In genomic region chrX:26558719-26559386, GRCh38 we compare ENCODE assay signal across 18 cellular contexts.
DNase-seq lines count a peak whose midpoint lies in the region; ATAC-seq, FAIRE-seq and TF ChIP-seq lines count a peak whose summit lies in the region.
"Had no signal": no experiment of that assay in that cellular context is flagged by ENCODE, and none has a peak within 500 bp of the region (broad histone marks: within the 10 kb centered on the region; RNA-seq: fewer than 3 reads in every experiment).

No MANE protein-coding gene starts in this region.

- TF ChIP-seq CTCF in kidney (IDR thresholded peaks at IDR 0.05; ENCODE audit: borderline replicate concordance, extremely low read depth, insufficient read depth) = no peak
- TF ChIP-seq CTCF in GM23338 (conservative IDR thresholded peaks at IDR 0.05; ENCODE audit: low read depth in 2 of 2) = no peak

- no peaks in the 10 kb centered on the region for H3K9me3 ChIP-seq in kidney (ENCODE audit: control insufficient read depth in 1 of 2, low read length in 2 of 2)
- H3K9me3 ChIP-seq: HAP-1 had no signal

- H3K27me3 Mint-ChIP-seq in GM23338 (ENCODE audit: insufficient read depth, low read depth, poor library complexity) = peaks cover 1% of the 10 kb centered on the region
- H3K27me3 Mint-ChIP-seq: B cell; CD4-positive, alpha-beta T cell had no signal

- no peak overlapping the region for H3K27ac ChIP-seq in kidney (ENCODE audit: low read depth in 2 of 2, low read length in 2 of 2)
- no peak overlapping the region for H3K27ac ChIP-seq in GM23338 (ENCODE audit: low read depth)
- H3K27ac ChIP-seq: GM23248 had no signal

- no peaks in the 10 kb centered on the region for H4K20me1 ChIP-seq in GM23338 (replicated peaks; ENCODE audit: insufficient read depth)

- H3K4me1 ChIP-seq in kidney (ENCODE audit: control insufficient read depth in 1 of 2, insufficient read depth in 1 of 2, low read depth in 1 of 2, low read length in 2 of 2) (no peaks in the 10 kb centered on the region), GM23338 (ENCODE audit: insufficient read depth) (0 out of 2 replicates have a peak, but pooled peaks cover 3% of the 10 kb centered on the region)
- H3K4me1 ChIP-seq: HAP-1 had no signal

- no peak overlapping the region for H3K4me2 ChIP-seq in GM23338

- H3F3A ChIP-seq in GM23338 (replicated peaks; ENCODE audit: low read depth) = no peaks in the 10 kb centered on the region

- no peaks in the 10 kb centered on the region for H3K36me3 ChIP-seq in H7 (replicated peaks; ENCODE audit: control insufficient read depth, insufficient read depth, low read length)
- H3K36me3 ChIP-seq in kidney (ENCODE audit: control insufficient read depth in 1 of 2, insufficient read depth in 2 of 2, low read length in 2 of 2) = no peaks in the 10 kb centered on the region
- no peaks in the 10 kb centered on the region for H3K36me3 ChIP-seq in GM23338 (ENCODE audit: insufficient read depth)
- H3K36me3 ChIP-seq: HAP-1 had no signal

- H3K36me3 Mint-ChIP-seq in GM23338 (ENCODE audit: low read depth) = no peaks in the 10 kb centered on the region; the same call in 2 of the 3 replicates

- H3K4me1 Mint-ChIP-seq in GM23338 = no peaks in the 10 kb centered on the region
- H3K4me1 Mint-ChIP-seq: B cell had no signal

- H3K9me2 ChIP-seq in GM23338 (ENCODE audit: insufficient read depth) = no peaks in the 10 kb centered on the region

- H3K4me3 ChIP-seq in H7 (ENCODE audit: insufficient read depth, low read depth, low read length) (no peak overlapping the region), kidney (ENCODE audit: low read length in 2 of 2) (no peak overlapping the region), GM23338 (no peak overlapping the region)
- H3K4me3 ChIP-seq: GM23248, HAP-1 had no signal

- no peak overlapping the region for H3K4me3 Mint-ChIP-seq in GM23338
- H3K4me3 Mint-ChIP-seq: B cell; CD4-positive, alpha-beta T cell had no signal

- DNase-seq in DMS53 (lab: John Stamatoyannopoulos, UW) (peak; percentile 85), H7 (peak; percentile 6), NCI-H748 (lab: John Stamatoyannopoulos, UW; ENCODE audit: unreplicated experiment) (peak; percentile 67), kidney (peak; percentile 61), GM23338 (ENCODE audit: low spot score) (no peak), urothelium cell line (ENCODE audit: low spot score) (no peak), HTR-8/SVneo (ENCODE audit: insufficient read length, low spot score) (no peak)
- no peak for DNase-seq in activated CD4-positive, alpha-beta T cell treated with anti-CD3 and anti-CD28 coated beads for 1 hour
- DNase-seq: ACHN; C1 segment of cervical spinal cord; Calu3; CD4-positive, alpha-beta T cell; DMS 273 treated with DMSO at 0.1 percent for 48 hours; DND-41; GDM1; GM23248 had no signal

- FAIRE-seq in kidney (lab: Jason Lieb, UNC) (no peak), urothelium cell line (lab: Jason Lieb, UNC) (no peak), HTR-8/SVneo (lab: Jason Lieb, UNC) (no peak)

- H3K27me3 ChIP-seq in H7 (ENCODE audit: control insufficient read depth, insufficient read depth, low read length) = no peaks in the 10 kb centered on the region
- no peaks in the 10 kb centered on the region for H3K27me3 ChIP-seq in GM23338 (ENCODE audit: insufficient read depth)

- no peak overlapping the region for H2AFZ ChIP-seq in GM23338
- H2AFZ ChIP-seq: GM23248 had no signal

- intact Hi-C loops in kidney (cut with DNase I) = no loop called here

- no peak overlapping the region for H3K27ac Mint-ChIP-seq in GM23338
- H3K27ac Mint-ChIP-seq: B cell; CD4-positive, alpha-beta T cell had no signal

- ATAC-seq in GM23338 = no peak

- peaks cover 8% of the 10 kb centered on the region; the same call in 2 of the 3 replicates for H3K9me3 Mint-ChIP-seq in GM23338
- H3K9me3 Mint-ChIP-seq: CD4-positive, alpha-beta T cell had no signal

- no peaks in the 10 kb centered on the region for H3K79me2 ChIP-seq in GM23338 (replicated peaks; ENCODE audit: insufficient read depth)

- no peak overlapping the region for H3K9ac ChIP-seq in kidney (ENCODE audit: low read length in 2 of 2)
- H3K9ac ChIP-seq: GM23248 had no signal

TF ChIP-seq in GM23338, 12 proteins besides CTCF, POLR2A, EP300 and RAD21 (continues in another document):
- TF ChIP-seq, protein P1, sequence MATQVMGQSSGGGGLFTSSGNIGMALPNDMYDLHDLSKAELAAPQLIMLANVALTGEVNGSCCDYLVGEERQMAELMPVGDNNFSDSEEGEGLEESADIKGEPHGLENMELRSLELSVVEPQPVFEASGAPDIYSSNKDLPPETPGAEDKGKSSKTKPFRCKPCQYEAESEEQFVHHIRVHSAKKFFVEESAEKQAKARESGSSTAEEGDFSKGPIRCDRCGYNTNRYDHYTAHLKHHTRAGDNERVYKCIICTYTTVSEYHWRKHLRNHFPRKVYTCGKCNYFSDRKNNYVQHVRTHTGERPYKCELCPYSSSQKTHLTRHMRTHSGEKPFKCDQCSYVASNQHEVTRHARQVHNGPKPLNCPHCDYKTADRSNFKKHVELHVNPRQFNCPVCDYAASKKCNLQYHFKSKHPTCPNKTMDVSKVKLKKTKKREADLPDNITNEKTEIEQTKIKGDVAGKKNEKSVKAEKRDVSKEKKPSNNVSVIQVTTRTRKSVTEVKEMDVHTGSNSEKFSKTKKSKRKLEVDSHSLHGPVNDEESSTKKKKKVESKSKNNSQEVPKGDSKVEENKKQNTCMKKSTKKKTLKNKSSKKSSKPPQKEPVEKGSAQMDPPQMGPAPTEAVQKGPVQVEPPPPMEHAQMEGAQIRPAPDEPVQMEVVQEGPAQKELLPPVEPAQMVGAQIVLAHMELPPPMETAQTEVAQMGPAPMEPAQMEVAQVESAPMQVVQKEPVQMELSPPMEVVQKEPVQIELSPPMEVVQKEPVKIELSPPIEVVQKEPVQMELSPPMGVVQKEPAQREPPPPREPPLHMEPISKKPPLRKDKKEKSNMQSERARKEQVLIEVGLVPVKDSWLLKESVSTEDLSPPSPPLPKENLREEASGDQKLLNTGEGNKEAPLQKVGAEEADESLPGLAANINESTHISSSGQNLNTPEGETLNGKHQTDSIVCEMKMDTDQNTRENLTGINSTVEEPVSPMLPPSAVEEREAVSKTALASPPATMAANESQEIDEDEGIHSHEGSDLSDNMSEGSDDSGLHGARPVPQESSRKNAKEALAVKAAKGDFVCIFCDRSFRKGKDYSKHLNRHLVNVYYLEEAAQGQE (IDR thresholded peaks at IDR 0.05; ENCODE audit: unreplicated experiment) = no peak
- no peak for TF ChIP-seq EZH2 (IDR thresholded peaks at IDR 0.05; ENCODE audit: low read depth, unreplicated experiment)
- TF ChIP-seq, protein P2, sequence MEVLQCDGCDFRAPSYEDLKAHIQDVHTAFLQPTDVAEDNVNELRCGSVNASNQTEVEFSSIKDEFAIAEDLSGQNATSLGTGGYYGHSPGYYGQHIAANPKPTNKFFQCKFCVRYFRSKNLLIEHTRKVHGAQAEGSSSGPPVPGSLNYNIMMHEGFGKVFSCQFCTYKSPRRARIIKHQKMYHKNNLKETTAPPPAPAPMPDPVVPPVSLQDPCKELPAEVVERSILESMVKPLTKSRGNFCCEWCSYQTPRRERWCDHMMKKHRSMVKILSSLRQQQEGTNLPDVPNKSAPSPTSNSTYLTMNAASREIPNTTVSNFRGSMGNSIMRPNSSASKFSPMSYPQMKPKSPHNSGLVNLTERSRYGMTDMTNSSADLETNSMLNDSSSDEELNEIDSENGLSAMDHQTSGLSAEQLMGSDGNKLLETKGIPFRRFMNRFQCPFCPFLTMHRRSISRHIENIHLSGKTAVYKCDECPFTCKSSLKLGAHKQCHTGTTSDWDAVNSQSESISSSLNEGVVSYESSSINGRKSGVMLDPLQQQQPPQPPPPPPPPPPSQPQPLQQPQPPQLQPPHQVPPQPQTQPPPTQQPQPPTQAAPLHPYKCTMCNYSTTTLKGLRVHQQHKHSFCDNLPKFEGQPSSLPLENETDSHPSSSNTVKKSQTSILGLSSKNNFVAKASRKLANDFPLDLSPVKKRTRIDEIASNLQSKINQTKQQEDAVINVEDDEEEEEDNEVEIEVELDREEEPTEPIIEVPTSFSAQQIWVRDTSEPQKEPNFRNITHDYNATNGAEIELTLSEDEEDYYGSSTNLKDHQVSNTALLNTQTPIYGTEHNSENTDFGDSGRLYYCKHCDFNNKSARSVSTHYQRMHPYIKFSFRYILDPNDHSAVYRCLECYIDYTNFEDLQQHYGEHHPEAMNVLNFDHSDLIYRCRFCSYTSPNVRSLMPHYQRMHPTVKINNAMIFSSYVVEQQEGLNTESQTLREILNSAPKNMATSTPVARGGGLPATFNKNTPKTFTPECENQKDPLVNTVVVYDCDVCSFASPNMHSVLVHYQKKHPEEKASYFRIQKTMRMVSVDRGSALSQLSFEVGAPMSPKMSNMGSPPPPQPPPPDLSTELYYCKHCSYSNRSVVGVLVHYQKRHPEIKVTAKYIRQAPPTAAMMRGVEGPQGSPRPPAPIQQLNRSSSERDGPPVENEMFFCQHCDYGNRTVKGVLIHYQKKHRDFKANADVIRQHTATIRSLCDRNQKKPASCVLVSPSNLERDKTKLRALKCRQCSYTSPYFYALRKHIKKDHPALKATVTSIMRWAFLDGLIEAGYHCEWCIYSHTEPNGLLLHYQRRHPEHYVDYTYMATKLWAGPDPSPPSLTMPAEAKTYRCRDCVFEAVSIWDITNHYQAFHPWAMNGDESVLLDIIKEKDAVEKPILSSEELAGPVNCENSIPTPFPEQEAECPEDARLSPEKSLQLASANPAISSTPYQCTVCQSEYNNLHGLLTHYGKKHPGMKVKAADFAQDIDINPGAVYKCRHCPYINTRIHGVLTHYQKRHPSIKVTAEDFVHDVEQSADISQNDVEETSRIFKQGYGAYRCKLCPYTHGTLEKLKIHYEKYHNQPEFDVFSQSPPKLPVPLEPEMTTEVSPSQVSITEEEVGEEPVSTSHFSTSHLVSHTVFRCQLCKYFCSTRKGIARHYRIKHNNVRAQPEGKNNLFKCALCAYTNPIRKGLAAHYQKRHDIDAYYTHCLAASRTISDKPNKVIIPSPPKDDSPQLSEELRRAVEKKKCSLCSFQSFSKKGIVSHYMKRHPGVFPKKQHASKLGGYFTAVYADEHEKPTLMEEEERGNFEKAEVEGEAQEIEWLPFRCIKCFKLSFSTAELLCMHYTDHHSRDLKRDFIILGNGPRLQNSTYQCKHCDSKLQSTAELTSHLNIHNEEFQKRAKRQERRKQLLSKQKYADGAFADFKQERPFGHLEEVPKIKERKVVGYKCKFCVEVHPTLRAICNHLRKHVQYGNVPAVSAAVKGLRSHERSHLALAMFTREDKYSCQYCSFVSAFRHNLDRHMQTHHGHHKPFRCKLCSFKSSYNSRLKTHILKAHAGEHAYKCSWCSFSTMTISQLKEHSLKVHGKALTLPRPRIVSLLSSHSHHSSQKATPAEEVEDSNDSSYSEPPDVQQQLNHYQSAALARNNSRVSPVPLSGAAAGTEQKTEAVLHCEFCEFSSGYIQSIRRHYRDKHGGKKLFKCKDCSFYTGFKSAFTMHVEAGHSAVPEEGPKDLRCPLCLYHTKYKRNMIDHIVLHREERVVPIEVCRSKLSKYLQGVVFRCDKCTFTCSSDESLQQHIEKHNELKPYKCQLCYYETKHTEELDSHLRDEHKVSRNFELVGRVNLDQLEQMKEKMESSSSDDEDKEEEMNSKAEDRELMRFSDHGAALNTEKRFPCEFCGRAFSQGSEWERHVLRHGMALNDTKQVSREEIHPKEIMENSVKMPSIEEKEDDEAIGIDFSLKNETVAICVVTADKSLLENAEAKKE (CRISPR knock-in tag; IDR thresholded peaks at IDR 0.05) = no peak
- no peak for TF ChIP-seq ZNF114 (CRISPR knock-in tag; IDR thresholded peaks at IDR 0.05)
- TF ChIP-seq JUNB (IDR thresholded peaks at IDR 0.05; ENCODE audit: unreplicated experiment) = no peak

Comparison
In these comparisons a context has a peak if more than half of its experiments do, and no peak if none do; other contexts are left out.
1. DNase-seq: peak in DMS53 (single experiment), H7 (single experiment), NCI-H748 (single experiment) and kidney (single experiment); none in GM23338 (single experiment), urothelium cell line (single experiment), activated CD4-positive, alpha-beta T cell treated with anti-CD3 and anti-CD28 coated beads for 1 hour (single experiment) and HTR-8/SVneo (single experiment).